In the genomic region with DNA sequence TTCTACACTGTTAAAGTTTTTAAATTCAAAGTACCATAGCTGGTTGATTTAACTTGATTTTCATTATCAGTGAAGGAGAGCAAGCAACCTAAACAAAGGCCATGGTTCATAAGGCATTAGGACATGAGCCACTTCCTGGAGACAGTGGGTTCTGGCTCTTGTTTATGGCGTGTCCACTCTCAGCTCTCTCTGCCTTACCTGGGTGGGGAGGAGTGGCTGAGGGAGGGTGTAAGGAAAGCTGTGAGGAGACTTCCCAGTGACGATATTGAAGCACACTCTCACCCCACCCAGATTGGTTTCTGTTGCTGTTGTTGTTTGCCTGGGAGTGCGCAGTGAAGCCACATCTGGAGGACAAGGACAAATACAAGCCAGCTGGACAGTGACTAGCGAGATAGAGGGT, we compare ENCODE assay signal across 29 cellular contexts.
DNase-seq lines count a peak whose midpoint lies in the region; ATAC-seq and TF ChIP-seq lines count a peak whose summit lies in the region.
"Had no signal": no experiment of that assay in that cellular context is flagged by ENCODE, and none has a peak within 500 bp of the region (broad histone marks: within the 10 kb centered on the region; RNA-seq: fewer than 3 reads in every experiment).

No MANE protein-coding gene starts in this region.

- H3K4me1 ChIP-seq in esophagus muscularis mucosa: no peaks in the 10 kb centered on the region
- peaks cover 0 to 6% of the 10 kb centered on the region in 2 donors for H3K4me1 ChIP-seq in thyroid gland
- H3K4me1 ChIP-seq: A549; BE2C; BLaER1; BLaER1 treated with 17β-estradiol and CSF1 and Interleukin-3, amounts not matched to agents 10 nM and 100 nM; Caco-2 had no signal

- 77% methylated on average over 2 of the region's 4 CpGs for WGBS in esophagus muscularis mucosa
- 68 to 69% methylated on average over 4 of the region's 4 CpGs for WGBS in thyroid gland, 2 donors

- no peak for TF ChIP-seq EP300 in esophagus muscularis mucosa (IDR thresholded peaks at IDR 0.05)

- intact Hi-C loops in esophagus muscularis mucosa (cut with DNase I): no loop called here
- intact Hi-C loops in thyroid gland (cut with DNase I): no loop called here
- intact Hi-C loops in left ventricle myocardium superior (cut with micrococcal nuclease): no loop called here

- peak; percentile 60 for DNase-seq in esophagus muscularis mucosa (ENCODE audit: extremely low spot score)
- DNase-seq in thyroid gland: peak; percentile 48 to 55
- DNase-seq in NCI-H187 treated with DMSO at 0.1 percent for 48 hours (lab: John Stamatoyannopoulos, UW): no peak
- DNase-seq in left ventricle myocardium superior: no peak
- DNase-seq: 8988T; ACHN; AML-193; BE2C; C1 segment of cervical spinal cord; Caco-2; Calu3; CD4-positive, alpha-beta memory T cell; CD4-positive, alpha-beta T cell; CD4-positive, CD25-positive, alpha-beta regulatory T cell; CD8-positive, alpha-beta memory T cell; CD8-positive, alpha-beta T cell; COR-L47; DMS 273 treated with DMSO at 0.1 percent for 48 hours; DMS153; DMS53; DMS79; DMS79 treated with DMSO at 0.1 percent for 48 hours; DND-41; EL had no signal

- H3K27me3 ChIP-seq in esophagus muscularis mucosa: no peaks in the 10 kb centered on the region
- H3K27me3 ChIP-seq in thyroid gland: no peaks in the 10 kb centered on the region
- H3K27me3 ChIP-seq: BE2C; BLaER1; BLaER1 treated with 17β-estradiol and CSF1 and Interleukin-3, amounts not matched to agents 10 nM and 100 nM had no signal

- H3K4me3 ChIP-seq in esophagus muscularis mucosa (no peak overlapping the region), thyroid gland (replicated peaks in 1 of 3) (no peak overlapping the region)
- H3K4me3 ChIP-seq: A549; BLaER1; BLaER1 treated with 17β-estradiol and CSF1 and Interleukin-3, amounts not matched to agents 10 nM and 100 nM had no signal

- ATAC-seq in left ventricle myocardium superior: no peak
- ATAC-seq: A549; CD8-positive, alpha-beta T cell had no signal

- no peak for TF ChIP-seq POLR2A in esophagus muscularis mucosa (IDR thresholded peaks at IDR 0.05; ENCODE audit: low read depth)
- TF ChIP-seq POLR2A in thyroid gland (IDR thresholded peaks at IDR 0.05): no peak

- TF ChIP-seq CTCF in esophagus muscularis mucosa (IDR thresholded peaks at IDR 0.05): no peak
- no peak for TF ChIP-seq CTCF in thyroid gland (IDR thresholded peaks at IDR 0.05)

- no peaks in the 10 kb centered on the region for H3K36me3 ChIP-seq in esophagus muscularis mucosa
- H3K36me3 ChIP-seq in thyroid gland: no peaks in the 10 kb centered on the region
- H3K36me3 ChIP-seq: BE2C; BLaER1; BLaER1 treated with 17β-estradiol and CSF1 and Interleukin-3, amounts not matched to agents 10 nM and 100 nM had no signal

- no peak overlapping the region for H3K27ac ChIP-seq in esophagus muscularis mucosa (replicated peaks in 1 of 4)
- H3K27ac ChIP-seq in thyroid gland: no peak overlapping the region
- H3K27ac ChIP-seq: 22Rv1; A549; BLaER1; BLaER1 treated with 17β-estradiol and CSF1 and Interleukin-3, amounts not matched to agents 10 nM and 100 nM; C4-2B had no signal

- H3K9me3 ChIP-seq in esophagus muscularis mucosa (no peaks in the 10 kb centered on the region), thyroid gland (no peaks in the 10 kb centered on the region)
- H3K9me3 ChIP-seq: A549; BE2C; BLaER1; BLaER1 treated with 17β-estradiol and CSF1 and Interleukin-3, amounts not matched to agents 10 nM and 100 nM; Caco-2 had no signal

Comparison
In these comparisons a context has a peak if more than half of its experiments do, and no peak if none do; other contexts are left out.
1. DNase-seq: peak in esophagus muscularis mucosa (single experiment) and thyroid gland (2 of 2); none in NCI-H187 treated with DMSO at 0.1 percent for 48 hours (single experiment) and left ventricle myocardium superior (single experiment).